In genomic region chr12:121139301-121139700, GRCh38 we compare ENCODE assay signal across 22 cellular contexts.
DNase-seq lines count a peak whose midpoint lies in the region; ATAC-seq lines count a peak whose summit lies in the region.
"Had no signal": no experiment of that assay in that cellular context is flagged by ENCODE, and none has a peak within 500 bp of the region (broad histone marks: within the 10 kb centered on the region; RNA-seq: fewer than 3 reads in every experiment).

No MANE protein-coding gene starts in this region.

- ATAC-seq in HG02798 (IDR thresholded peaks at IDR 0.05; ENCODE audit: poor library complexity, unreplicated experiment), result no peak
- ATAC-seq in HG02973 (IDR thresholded peaks at IDR 0.05; ENCODE audit: unreplicated experiment), result no peak
- ATAC-seq in HG02981 (IDR thresholded peaks at IDR 0.05; ENCODE audit: unreplicated experiment), result no peak
- ATAC-seq: Right ventricle myocardium inferior had no signal

- H3K36me3 Mint-ChIP-seq in dendritic cell treated with granulocyte-macrophage colony-stimulating factor and Interleukin-4, amounts not matched to agents 40 ng/mL and 50 ng/mL, for 4 days (ENCODE audit: low read depth), result peaks cover 35% of the 10 kb centered on the region

- H3K4me3 Mint-ChIP-seq in dendritic cell treated with granulocyte-macrophage colony-stimulating factor and Interleukin-4, amounts not matched to agents 40 ng/mL and 50 ng/mL, for 4 days, result no peak overlapping the region

- DNase-seq in NCI-H69 (lab: John Stamatoyannopoulos, UW) (peak; percentile 18), medulla oblongata (ENCODE audit: extremely low spot score) (peak; percentile 85), posterior cingulate gyrus (peak in 8 of 10 donors; percentile 17 to 86 (median 48)), Kasumi-1 (lab: John Stamatoyannopoulos, UW) (no peak)
- DNase-seq: BE2C, Calu3, DMS153, DND-41, GM23248, H7, MV-4-11, NCI-H1105, NCI-H1436 treated with DMSO at 0.1 percent for 48 hours, NCI-H2029 treated with DMSO at 0.1 percent for 48 hours, NCI-H446 treated with DMSO at 0.1 percent for 48 hours, NCI-H526, PC-9 had no signal

- intact Hi-C loops in dendritic cell treated with granulocyte-macrophage colony-stimulating factor and Interleukin-4, amounts not matched to agents 40 ng/mL and 50 ng/mL, for 4 days (cut with micrococcal nuclease), result no loop called here
- intact Hi-C loops in posterior cingulate gyrus (cut with DNase I), result no loop called here

- H3K27ac Mint-ChIP-seq in dendritic cell treated with granulocyte-macrophage colony-stimulating factor and Interleukin-4, amounts not matched to agents 40 ng/mL and 50 ng/mL, for 4 days, result peak overlapping the region; percentile 54

- H3K9me3 Mint-ChIP-seq in dendritic cell treated with granulocyte-macrophage colony-stimulating factor and Interleukin-4, amounts not matched to agents 40 ng/mL and 50 ng/mL, for 4 days, result peaks cover 11% of the 10 kb centered on the region

- H3K4me1 Mint-ChIP-seq in dendritic cell treated with granulocyte-macrophage colony-stimulating factor and Interleukin-4, amounts not matched to agents 40 ng/mL and 50 ng/mL, for 4 days (ENCODE audit: low read depth), result peaks cover 54% of the 10 kb centered on the region

- H3K27me3 Mint-ChIP-seq in dendritic cell treated with granulocyte-macrophage colony-stimulating factor and Interleukin-4, amounts not matched to agents 40 ng/mL and 50 ng/mL, for 4 days, result no peaks in the 10 kb centered on the region

Comparison
In these comparisons a context has a peak if more than half of its experiments do, and no peak if none do; other contexts are left out.
1. DNase-seq: peak in NCI-H69 (single experiment), medulla oblongata (single experiment) and posterior cingulate gyrus (8 of 10); none in Kasumi-1 (0 of 2).